13 cellular contexts compared by ENCODE assay signal in the genomic region with DNA sequence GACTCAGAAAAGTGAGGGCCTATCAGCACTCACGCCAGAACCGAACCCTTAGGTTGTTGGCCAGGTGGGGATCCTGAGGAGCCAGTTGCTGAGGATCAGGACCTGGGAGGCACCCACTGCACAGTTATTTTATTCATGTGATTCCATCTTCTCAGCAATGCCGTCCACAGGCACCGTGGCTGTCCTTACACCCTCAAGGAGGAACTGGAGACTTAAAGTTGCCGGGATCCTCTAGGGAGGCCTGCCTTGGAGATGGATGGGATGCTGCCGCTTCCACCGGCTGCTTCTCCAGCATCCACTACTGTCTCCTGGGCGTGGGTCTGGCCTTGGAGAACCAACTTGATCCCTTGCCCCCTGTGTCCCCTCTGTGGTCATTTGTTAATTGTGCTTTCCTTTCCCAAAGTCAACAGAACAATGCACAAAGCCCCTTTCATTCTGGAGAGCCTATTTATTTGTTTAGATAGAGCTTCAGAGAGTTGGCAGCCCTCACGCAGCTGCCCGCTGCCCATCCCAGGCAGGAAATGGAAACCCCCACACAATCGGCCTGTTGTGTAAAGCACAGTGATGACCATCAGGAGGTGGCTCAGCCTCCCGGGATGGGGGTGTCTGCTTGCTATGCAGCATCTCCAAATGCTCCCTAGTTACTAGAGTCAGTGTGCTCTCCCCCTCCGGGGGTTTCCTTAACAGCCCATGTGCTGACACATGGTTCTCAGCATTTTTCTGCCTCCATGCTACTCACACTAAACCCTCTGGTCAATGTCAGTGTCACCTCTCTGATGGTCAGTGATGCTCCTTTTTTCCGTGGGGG. TPM values are rescaled to one million over a fixed set of nuclear protein-coding genes. Genes with fewer than 3 reads are reported as not detected.
DNase-seq lines count a peak whose midpoint lies in the region; ATAC-seq and TF ChIP-seq lines count a peak whose summit lies in the region.
"Had no signal": no experiment of that assay in that cellular context is flagged by ENCODE, and none has a peak within 500 bp of the region (broad histone marks: within the 10 kb centered on the region; RNA-seq: fewer than 3 reads in every experiment).

No MANE protein-coding gene starts in this region.

- H4K20me1 ChIP-seq in Karpas-422 (ENCODE audit: insufficient read depth, low read depth, low read length): no peaks in the 10 kb centered on the region

- H3K9me3 ChIP-seq in psoas muscle: no peaks in the 10 kb centered on the region
- no peaks in the 10 kb centered on the region for H3K9me3 ChIP-seq in Karpas-422 (ENCODE audit: low read length)

- no peak overlapping the region for H3K4me2 ChIP-seq in Karpas-422 (ENCODE audit: low read depth, low read length, poor library complexity, severe bottlenecking)
- H3K4me2 ChIP-seq: neural progenitor cell had no signal

- no peaks in the 10 kb centered on the region for H3K9me2 ChIP-seq in Karpas-422 (replicated peaks; ENCODE audit: insufficient read depth, low read length)

- H2AFZ ChIP-seq in Karpas-422 (ENCODE audit: low read length): no peak overlapping the region
- H2AFZ ChIP-seq: neural progenitor cell had no signal

- ATAC-seq in psoas muscle: no peak
- ATAC-seq: stimulated activated memory B cell treated with anti-CD40 and anti-IgM and Interleukin-4, amounts not matched to agents 10 μg/mL and 1 μg/mL and 100 μg/mL, for 72 hours had no signal

- intact Hi-C loops in psoas muscle (cut with DNase I): no loop called here

- no peak overlapping the region for H3K9ac ChIP-seq in Karpas-422 (ENCODE audit: low read length)
- H3K9ac ChIP-seq: neural progenitor cell had no signal

- no peaks in the 10 kb centered on the region for H3K79me2 ChIP-seq in Karpas-422 (ENCODE audit: low read length)

- no peak for TF ChIP-seq CTCF in psoas muscle (IDR thresholded peaks at IDR 0.05)

- H3K4me3 ChIP-seq in psoas muscle: no peak overlapping the region
- H3K4me3 ChIP-seq in Karpas-422 (ENCODE audit: low read length): no peak overlapping the region
- H3K4me3 ChIP-seq: neural progenitor cell had no signal

- H3K27me3 ChIP-seq in psoas muscle (ENCODE audit: insufficient read depth in 3 of 3, low read length in 2 of 3): peaks cover 0 to 3% (median 0%) of the 10 kb centered on the region in 3 donors
- H3K27me3 ChIP-seq in Karpas-422 (ENCODE audit: low read length): no peaks in the 10 kb centered on the region
- H3K27me3 ChIP-seq: neural progenitor cell had no signal

- H3K27ac ChIP-seq in psoas muscle: no peak overlapping the region
- no peak overlapping the region for H3K27ac ChIP-seq in Karpas-422 (ENCODE audit: low read length)
- H3K27ac ChIP-seq: neural progenitor cell had no signal

- WGBS in psoas muscle, 3 donors: 48 to 61% (median 58%) methylated on average over 14 of the region's 14 CpGs

- DNase-seq in HT-29 (ENCODE audit: low spot score): peak; percentile 60
- DNase-seq in SHP77 treated with DMSO at 0.1 percent for 48 hours (lab: John Stamatoyannopoulos, UW): peak; percentile 58
- peak; percentile 5 for DNase-seq in glomerular endothelial cell (ENCODE audit: extremely low read depth, low read depth, low spot score)
- DNase-seq in putamen (ENCODE audit: low spot score): peak; percentile 80
- no peak for DNase-seq in psoas muscle
- DNase-seq in Karpas-422: no peak
- DNase-seq in effector CD8-positive, alpha-beta T cell (lab: John Stamatoyannopoulos, UW): no peak
- DNase-seq: activated CD4-positive, alpha-beta T cell treated with anti-CD3 and anti-CD28 coated beads for 1 hour; cerebellar nuclear complex; COR-L47; NCI-H526 treated with DMSO at 0.1 percent for 48 hours had no signal

- H3K4me1 ChIP-seq in psoas muscle (peaks cover 3% of the 10 kb centered on the region), Karpas-422 (ENCODE audit: low read length) (no peaks in the 10 kb centered on the region)
- H3K4me1 ChIP-seq: neural progenitor cell had no signal

- no peaks in the 10 kb centered on the region for H3K36me3 ChIP-seq in psoas muscle (ENCODE audit: insufficient read depth in 1 of 2, low read depth in 1 of 2)
- H3K36me3 ChIP-seq in Karpas-422 (ENCODE audit: insufficient read depth, low read length): no peaks in the 10 kb centered on the region
- H3K36me3 ChIP-seq: neural progenitor cell had no signal

RNA-seq across cellular contexts. Expression of gene IGFBP3, which starts 52.9 kb away (rescaled TPM):
- not detected in 2 replicates for total RNA-seq in HT-29 (2014; rRNA removed; shearing (Covaris generic))
- total RNA-seq in glomerular endothelial cell (49.0 and 247 TPM in 2 replicates), psoas muscle (10 to 100 TPM; 13.9 to 62.6 (median 38.7) TPM)
- polyA plus RNA-seq in psoas muscle: 100 to 1,000 TPM in 1 of 3 donors, 10 to 100 TPM in 2; 19.8 to 114 (median 26.4) TPM
- not detected in 2 replicates for total RNA-seq in Karpas-422 (2014; rRNA removed; shearing (Covaris generic); ENCODE audit: low replicate concordance)

Comparison
In these comparisons a context has a peak if more than half of its experiments do, and no peak if none do; other contexts are left out.
1. DNase-seq: peak in HT-29 (single experiment), SHP77 treated with DMSO at 0.1 percent for 48 hours (single experiment), glomerular endothelial cell (single experiment) and putamen (single experiment); none in psoas muscle (0 of 2), Karpas-422 (single experiment) and effector CD8-positive, alpha-beta T cell (single experiment).
2. RNA of gene IGFBP3, which starts 52.9 kb away (total RNA-seq): 49.0 to 247 TPM in glomerular endothelial cell and 13.9 to 62.6 TPM in psoas muscle; not detected in HT-29 and not detected in Karpas-422; every median in the first group is over 10 times any median in the second.